In genomic region chr14:36070056-36071043, GRCh38 we compare ENCODE assay signal across 9 cellular contexts.
A peak's percentile ranks its signal among the peaks of the same experiment; 100 is the strongest.
DNase-seq lines count a peak whose midpoint lies in the region; ATAC-seq, FAIRE-seq and TF ChIP-seq lines count a peak whose summit lies in the region.
"Had no signal": no experiment of that assay in that cellular context is flagged by ENCODE, and none has a peak within 500 bp of the region (broad histone marks: within the 10 kb centered on the region; RNA-seq: fewer than 3 reads in every experiment).

No MANE protein-coding gene starts in this region.

- peaks cover 7% of the 10 kb centered on the region for H3K4me1 ChIP-seq in OCI-LY1 (ENCODE audit: insufficient read depth, low read length, severe bottlenecking)

- H3K9me3 ChIP-seq in OCI-LY1 (ENCODE audit: low read length), result no peaks in the 10 kb centered on the region

- H4K20me1 ChIP-seq in OCI-LY1 (ENCODE audit: insufficient read depth, low read length), result no peaks in the 10 kb centered on the region

- no peak overlapping the region for H3K27ac ChIP-seq in OCI-LY1 (ENCODE audit: low read depth, low read length, poor library complexity, severe bottlenecking)
- H3K27ac ChIP-seq: skin epidermis had no signal

- no peaks in the 10 kb centered on the region for H3K79me2 ChIP-seq in OCI-LY1 (ENCODE audit: insufficient read depth, low read length)

- TF ChIP-seq CTCF in D721Med (IDR thresholded peaks at IDR 0.05; ENCODE audit: insufficient read depth, missing control alignments) (peak; percentile 67), OCI-LY1 (IDR thresholded peaks at IDR 0.05; ENCODE audit: low read length) (peak; percentile 72)

- no peak overlapping the region for H3K9ac ChIP-seq in OCI-LY1 (ENCODE audit: low read length)

- peak; percentile 63 for ATAC-seq in GM19467 (IDR thresholded peaks at IDR 0.05; ENCODE audit: unreplicated experiment)

- no peak overlapping the region for H3K4me2 ChIP-seq in OCI-LY1 (ENCODE audit: low read length)

- H3K4me3 ChIP-seq in OCI-LY1 (ENCODE audit: low read depth, low read length, poor library complexity, severe bottlenecking), result no peak overlapping the region
- H3K4me3 ChIP-seq: skin epidermis had no signal

- no peaks in the 10 kb centered on the region for H3K27me3 ChIP-seq in OCI-LY1 (ENCODE audit: insufficient read depth, low read length)

- H3F3A ChIP-seq in OCI-LY1 (ENCODE audit: insufficient read depth, low read length), result no peaks in the 10 kb centered on the region

- FAIRE-seq in D721Med (lab: Jason Lieb, UNC), result peak; percentile 58

- no peaks in the 10 kb centered on the region for H3K9me2 ChIP-seq in OCI-LY1 (ENCODE audit: low read depth, low read length)

- no peaks in the 10 kb centered on the region for H3K36me3 ChIP-seq in OCI-LY1 (ENCODE audit: insufficient read depth, low read length)

- in situ Hi-C loops in KBM-7 (cut with MboI; ENCODE audit: low pct_unique_long_range_greater_than_20kb, low sequenced_read_pairs), result no loop called here

- DNase-seq in D721Med (ENCODE audit: insufficient read length, low spot score) (no peak), KBM-7 (peak; percentile 62), astrocyte of the hippocampus (ENCODE audit: low read depth, low spot score) (peak; percentile 91), inferior parietal cortex (ENCODE audit: extremely low spot score) (peak; percentile 77), cerebellar nuclear complex (lab: John Stamatoyannopoulos, UW) (no peak)
- peak; percentile 9 to 38 for DNase-seq in stimulated activated CD4-positive, alpha-beta T cell treated with anti-CD3 and anti-CD28 coated beads, Interleukin-4, amount 100 ng/mL, for 48 hours (ENCODE audit: low read depth in 2 of 2)

- H2AFZ ChIP-seq in OCI-LY1 (ENCODE audit: low read length), result no peak overlapping the region

Comparison
In these comparisons a context has a peak if more than half of its experiments do, and no peak if none do; other contexts are left out.
1. DNase-seq: peak in KBM-7 (single experiment), astrocyte of the hippocampus (single experiment), inferior parietal cortex (single experiment) and stimulated activated CD4-positive, alpha-beta T cell treated with anti-CD3 and anti-CD28 coated beads, Interleukin-4, amount 100 ng/mL, for 48 hours (2 of 2); none in D721Med (single experiment) and cerebellar nuclear complex (0 of 2).